24 cellular contexts compared by ENCODE assay signal in the genomic region with DNA sequence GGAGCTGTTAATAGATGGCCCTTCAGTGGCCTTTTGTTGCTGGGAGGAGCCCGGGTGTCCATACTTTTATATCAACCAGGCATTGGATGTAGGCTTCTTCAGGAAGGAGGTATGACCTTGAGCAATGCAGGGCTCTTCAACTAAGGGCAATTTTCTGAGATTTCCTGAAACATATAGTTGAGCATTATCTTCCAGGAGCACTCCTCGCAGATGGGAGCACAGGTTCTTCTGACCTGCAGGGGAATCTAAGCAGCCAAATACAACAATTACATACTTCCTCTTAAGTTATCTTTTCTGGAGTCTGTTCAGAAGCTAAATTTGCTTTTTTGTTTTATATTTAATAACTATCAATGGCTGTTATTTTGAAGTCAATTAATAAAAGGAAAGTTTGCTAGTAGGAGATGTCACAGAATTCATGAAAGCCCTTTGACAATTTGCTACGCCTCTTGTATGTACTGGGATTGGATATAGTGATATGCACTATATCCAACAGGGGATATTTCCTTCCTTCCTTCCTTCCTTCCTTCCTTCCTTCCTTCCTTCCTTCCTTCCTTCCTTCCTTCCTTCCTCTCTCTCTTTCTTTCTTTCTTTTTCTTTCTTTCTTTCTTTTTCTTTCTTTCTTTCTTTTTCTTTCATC.
"Had no signal": no experiment of that assay in that cellular context is flagged by ENCODE, and none has a peak within 500 bp of the region (broad histone marks: within the 10 kb centered on the region; RNA-seq: fewer than 3 reads in every experiment).

No MANE protein-coding gene starts in this region.

- H3K4me1 ChIP-seq: colonic mucosa, esophagus muscularis mucosa, esophagus squamous epithelium, foreskin keratinocyte, gastrocnemius medialis, gastroesophageal sphincter, heart left ventricle, heart right ventricle had no signal

- H3K4me3 Mint-ChIP-seq: dendritic cell treated with granulocyte-macrophage colony-stimulating factor and Interleukin-4, amounts not matched to agents 40 ng/mL and 50 ng/mL, for 4 days; effector memory CD8-positive, alpha-beta T cell; endodermal cell had no signal

- H3K4me1 Mint-ChIP-seq: endodermal cell had no signal

- ATAC-seq: effector memory CD8-positive, alpha-beta T cell; esophagus mucosa; foreskin keratinocyte; gastrocnemius medialis; gastroesophageal sphincter; heart left ventricle; heart right ventricle had no signal

- H3K9me3 ChIP-seq: colonic mucosa, esophagus muscularis mucosa, esophagus squamous epithelium, gastrocnemius medialis, gastroesophageal sphincter, heart left ventricle, heart right ventricle had no signal

- H3K27me3 ChIP-seq: colonic mucosa, dorsolateral prefrontal cortex, esophagus muscularis mucosa, esophagus squamous epithelium, foreskin keratinocyte, gastrocnemius medialis, gastroesophageal sphincter, heart left ventricle, heart right ventricle had no signal

- H3K4me3 ChIP-seq: colonic mucosa, coronary artery, dorsolateral prefrontal cortex, esophagus muscularis mucosa, esophagus squamous epithelium, gastrocnemius medialis, gastroesophageal sphincter, heart left ventricle, heart right ventricle had no signal

- H3K27ac Mint-ChIP-seq: dendritic cell treated with granulocyte-macrophage colony-stimulating factor and Interleukin-4, amounts not matched to agents 40 ng/mL and 50 ng/mL, for 4 days; effector memory CD8-positive, alpha-beta T cell; endodermal cell had no signal

- H3K27ac ChIP-seq: colonic mucosa, coronary artery, dorsolateral prefrontal cortex, epithelial cell of prostate, esophagus muscularis mucosa, esophagus squamous epithelium, foreskin keratinocyte, gastrocnemius medialis, gastroesophageal sphincter, heart left ventricle, heart right ventricle had no signal

- H3K27me3 Mint-ChIP-seq: dendritic cell treated with granulocyte-macrophage colony-stimulating factor and Interleukin-4, amounts not matched to agents 40 ng/mL and 50 ng/mL, for 4 days; effector memory CD8-positive, alpha-beta T cell had no signal

- DNase-seq: colonic mucosa; cortex of kidney; dermis blood vessel endothelial cell; dorsolateral prefrontal cortex; effector CD4-positive, alpha-beta T cell; effector memory CD4-positive, alpha-beta T cell; effector memory CD8-positive, alpha-beta T cell; endodermal cell; erythroblast; esophagus squamous epithelium; foreskin fibroblast; foreskin keratinocyte; foreskin melanocyte; gastrocnemius medialis; glutamatergic neuron; head of caudate nucleus; heart left ventricle; heart right ventricle had no signal

- H3K36me3 ChIP-seq: colonic mucosa, esophagus muscularis mucosa, esophagus squamous epithelium, gastrocnemius medialis, gastroesophageal sphincter, heart left ventricle, heart right ventricle had no signal

- H3K9me3 Mint-ChIP-seq: endodermal cell had no signal
